In the genomic region with DNA sequence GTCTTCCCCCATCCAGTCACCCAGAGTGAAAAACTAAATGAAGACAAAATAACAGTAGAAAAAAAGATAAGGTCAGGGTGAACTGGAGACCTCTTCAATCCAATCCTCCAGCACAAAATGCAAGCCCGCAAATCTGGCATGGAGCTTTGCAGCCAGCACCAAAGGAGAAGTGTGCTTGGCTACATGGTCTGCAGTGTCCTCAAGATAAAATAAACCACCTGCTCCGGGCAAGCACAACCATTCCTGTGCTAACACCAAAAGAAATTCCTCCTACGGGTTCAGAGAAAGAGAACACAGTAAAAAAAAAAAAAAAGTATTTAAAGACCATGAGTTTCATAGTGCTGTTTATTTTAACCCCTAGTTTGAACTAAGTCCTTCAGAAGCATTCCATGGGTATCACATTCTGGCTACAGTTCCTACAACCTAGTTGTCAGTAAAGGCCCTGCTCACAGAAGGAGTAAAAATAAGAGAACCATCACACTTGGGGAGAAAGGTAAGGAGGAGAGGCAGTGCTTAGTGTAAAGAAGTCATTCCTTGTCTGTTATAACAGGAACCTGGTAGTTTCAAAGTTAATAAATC, we compare ENCODE assay signal across 26 cellular contexts.
DNase-seq lines count a peak whose midpoint lies in the region; ATAC-seq and TF ChIP-seq lines count a peak whose summit lies in the region.
"Had no signal": no experiment of that assay in that cellular context is flagged by ENCODE, and none has a peak within 500 bp of the region (broad histone marks: within the 10 kb centered on the region; RNA-seq: fewer than 3 reads in every experiment).

No MANE protein-coding gene starts in this region.

- ATAC-seq in IMR-90 (ENCODE audit: low read depth) (peak; percentile 54), GM19397 (IDR thresholded peaks at IDR 0.05; ENCODE audit: unreplicated experiment) (no peak)
- ATAC-seq in stimulated activated naive B cell treated with anti-CD40 and anti-IgM and Interleukin-4, amounts not matched to agents 10 μg/mL and 1 μg/mL and 100 μg/mL, for 72 hours (replicated peaks), result no peak
- ATAC-seq: T-helper 17 cell had no signal

- dilution Hi-C loops in IMR-90 (cut with HindIII; ENCODE audit: low sequenced_read_pairs, unreplicated experiment), result no loop called here

- H4K8ac ChIP-seq in IMR-90 (ENCODE audit: low read depth in 2 of 2, low read length in 2 of 2), result no peak overlapping the region

- H3K4me1 ChIP-seq in IMR-90 (ENCODE audit: control insufficient read depth, insufficient read depth, low read length) (peaks cover 14% of the 10 kb centered on the region), prostate gland (replicated peaks) (no peaks in the 10 kb centered on the region)
- H3K4me1 ChIP-seq: HAP-1, tibial artery had no signal

- no peak overlapping the region for H3K4me3 Mint-ChIP-seq in stimulated activated naive B cell treated with anti-CD40 and anti-IgM and Interleukin-4, amounts not matched to agents 10 μg/mL and 1 μg/mL and 100 μg/mL, for 72 hours
- H3K4me3 Mint-ChIP-seq: activated CD4-positive, alpha-beta memory T cell treated with anti-CD3 and anti-CD28 coated beads, Interleukin-2, amount 10 ng/mL, durations not matched to agents 7 days and 5 days; activated naive CD4-positive, alpha-beta T cell treated with anti-CD3 and anti-CD28 coated beads, Interleukin-2, amount 50 U/mL, for 24 hours; CD8-positive, alpha-beta memory T cell; stimulated activated naive CD8-positive, alpha-beta T cell treated with anti-CD3 and anti-CD28 coated beads, Interleukin-15, Interleukin-2, amounts not matched to agents 100 ng/mL and 50 ng/mL, for 24 hours; T-helper 17 cell had no signal

- H3K27ac ChIP-seq in IMR-90 (ENCODE audit: insufficient read depth, low read length) (no peak overlapping the region), prostate gland (no peak overlapping the region)
- H3K27ac ChIP-seq: tibial artery had no signal

- no CpG with 5 or more reads among the region's 3 CpGs for WGBS in IMR-90 (ENCODE audit: extremely low coverage in 2 of 2, insufficient read length in 1 of 2), 2 experiments
- WGBS in prostate gland, result 29% methylated on average over 3 of the region's 3 CpGs

- H3K4ac ChIP-seq in IMR-90 (ENCODE audit: low read depth, low read length), result no peak overlapping the region

- no peak overlapping the region for H2BK20ac ChIP-seq in IMR-90 (ENCODE audit: low read depth, low read length)

- in situ Hi-C loops in IMR-90 (cut with MboI; ENCODE audit: low sequenced_read_pairs), result no loop called here

- no peak overlapping the region for H4K5ac ChIP-seq in IMR-90 (ENCODE audit: low read depth, low read length)

- H3K9me3 Mint-ChIP-seq in stimulated activated naive B cell treated with anti-CD40 and anti-IgM and Interleukin-4, amounts not matched to agents 10 μg/mL and 1 μg/mL and 100 μg/mL, for 72 hours, result peaks cover 5 to 8% of the 10 kb centered on the region in 2 donors
- H3K9me3 Mint-ChIP-seq: activated CD4-positive, alpha-beta memory T cell treated with anti-CD3 and anti-CD28 coated beads, Interleukin-2, amount 10 ng/mL, durations not matched to agents 7 days and 5 days; activated naive CD4-positive, alpha-beta T cell treated with anti-CD3 and anti-CD28 coated beads, Interleukin-2, amount 50 U/mL, for 24 hours had no signal

- H3K36me3 ChIP-seq in IMR-90 (ENCODE audit: control insufficient read depth, insufficient read depth, low read length) (no peaks in the 10 kb centered on the region), prostate gland (no peaks in the 10 kb centered on the region)
- H3K36me3 ChIP-seq: HAP-1, tibial artery had no signal

- H3K27ac Mint-ChIP-seq in stimulated activated naive B cell treated with anti-CD40 and anti-IgM and Interleukin-4, amounts not matched to agents 10 μg/mL and 1 μg/mL and 100 μg/mL, for 72 hours, result peak overlapping the region; percentile 26
- H3K27ac Mint-ChIP-seq: activated CD4-positive, alpha-beta memory T cell treated with anti-CD3 and anti-CD28 coated beads, Interleukin-2, amount 10 ng/mL, durations not matched to agents 7 days and 5 days; activated naive CD4-positive, alpha-beta T cell treated with anti-CD3 and anti-CD28 coated beads, Interleukin-2, amount 50 U/mL, for 24 hours; stimulated activated naive CD8-positive, alpha-beta T cell treated with anti-CD3 and anti-CD28 coated beads, Interleukin-15, Interleukin-2, amounts not matched to agents 100 ng/mL and 50 ng/mL, for 24 hours; T-helper 17 cell had no signal

- CTCF ChIA-PET in IMR-90 (lab: Yijun Ruan, JAX), result no interaction called here

- TF ChIP-seq CTCF in IMR-90 (conservative IDR thresholded peaks at IDR 0.05; ENCODE audit: low read depth, low read length) (no peak), fibroblast of the aortic adventitia (IDR thresholded peaks at IDR 0.05; ENCODE audit: insufficient read depth, low read length) (no peak), prostate gland (IDR thresholded peaks at IDR 0.05) (no peak)

- peak overlapping the region; percentile 60 for H2AFZ ChIP-seq in IMR-90 (replicated peaks; ENCODE audit: low read length, poor library complexity)

- no peaks in the 10 kb centered on the region for H4K20me1 ChIP-seq in IMR-90 (ENCODE audit: insufficient read depth, low read length)

- H2BK120ac ChIP-seq in IMR-90 (ENCODE audit: low read depth, low read length), result no peak overlapping the region

- no peaks in the 10 kb centered on the region for H3K27me3 Mint-ChIP-seq in stimulated activated naive B cell treated with anti-CD40 and anti-IgM and Interleukin-4, amounts not matched to agents 10 μg/mL and 1 μg/mL and 100 μg/mL, for 72 hours
- H3K27me3 Mint-ChIP-seq: activated CD4-positive, alpha-beta memory T cell treated with anti-CD3 and anti-CD28 coated beads, Interleukin-2, amount 10 ng/mL, durations not matched to agents 7 days and 5 days; activated naive CD4-positive, alpha-beta T cell treated with anti-CD3 and anti-CD28 coated beads, Interleukin-2, amount 50 U/mL, for 24 hours; CD8-positive, alpha-beta memory T cell; stimulated activated naive CD8-positive, alpha-beta T cell treated with anti-CD3 and anti-CD28 coated beads, Interleukin-15, Interleukin-2, amounts not matched to agents 100 ng/mL and 50 ng/mL, for 24 hours had no signal

- no peak overlapping the region for H3K56ac ChIP-seq in IMR-90 (ENCODE audit: extremely low read depth, insufficient read depth, low read length)

- no peak overlapping the region for H3K9ac ChIP-seq in IMR-90 (ENCODE audit: low read depth, low read length)

- H3K4me1 Mint-ChIP-seq in stimulated activated naive B cell treated with anti-CD40 and anti-IgM and Interleukin-4, amounts not matched to agents 10 μg/mL and 1 μg/mL and 100 μg/mL, for 72 hours, result peaks cover 24 to 35% of the 10 kb centered on the region in 2 donors
- H3K4me1 Mint-ChIP-seq: activated CD4-positive, alpha-beta memory T cell treated with anti-CD3 and anti-CD28 coated beads, Interleukin-2, amount 10 ng/mL, durations not matched to agents 7 days and 5 days; activated naive CD4-positive, alpha-beta T cell treated with anti-CD3 and anti-CD28 coated beads, Interleukin-2, amount 50 U/mL, for 24 hours; T-helper 17 cell had no signal

- H3K23ac ChIP-seq in IMR-90 (ENCODE audit: low read depth, low read length), result no peak overlapping the region

- intact Hi-C loops in IMR-90 (cut with micrococcal nuclease) (no loop called here), prostate gland (cut with DNase I) (no loop called here)

- TF ChIP-seq RAD21 in IMR-90 (IDR thresholded peaks at IDR 0.05; ENCODE audit: low read length), result no peak

- H3K36me3 Mint-ChIP-seq in stimulated activated naive B cell treated with anti-CD40 and anti-IgM and Interleukin-4, amounts not matched to agents 10 μg/mL and 1 μg/mL and 100 μg/mL, for 72 hours, result peaks cover 4 to 5% of the 10 kb centered on the region in 2 donors
- H3K36me3 Mint-ChIP-seq: activated naive CD4-positive, alpha-beta T cell treated with anti-CD3 and anti-CD28 coated beads, Interleukin-2, amount 50 U/mL, for 24 hours had no signal

- no peak overlapping the region for H3K14ac ChIP-seq in IMR-90 (replicated peaks; ENCODE audit: low read depth, low read length)

- no peak overlapping the region for H3K4me2 ChIP-seq in IMR-90 (ENCODE audit: low read depth, low read length)

- POLR2A ChIA-PET in IMR-90 (lab: Charles Lee; ENCODE audit: unreplicated experiment), result no interaction called here

- peaks cover 8% of the 10 kb centered on the region for H3K9me3 ChIP-seq in IMR-90 (ENCODE audit: control insufficient read depth, insufficient read depth, low read length)
- H3K9me3 ChIP-seq in prostate gland, result no peaks in the 10 kb centered on the region
- H3K9me3 ChIP-seq: HAP-1 had no signal

- no peak overlapping the region; the same call in 1 of the 2 replicates for H4K91ac ChIP-seq in IMR-90 (ENCODE audit: insufficient read depth, low read depth, low read length)

- H2AK9ac ChIP-seq in IMR-90 (replicated peaks; ENCODE audit: low read depth, low read length, poor library complexity), result no peak overlapping the region

- no peak overlapping the region for H2BK15ac ChIP-seq in IMR-90 (ENCODE audit: low read depth, low read length)

- TF ChIP-seq POLR2A in IMR-90 (IDR thresholded peaks at IDR 0.05; ENCODE audit: low read depth, low read length) (no peak), prostate gland (IDR thresholded peaks at IDR 0.05) (no peak)

- H3K4me3 ChIP-seq in IMR-90 (ENCODE audit: insufficient read depth, low read depth, low read length), result no peak overlapping the region
- no peak overlapping the region for H3K4me3 ChIP-seq in fibroblast of the aortic adventitia (ENCODE audit: low read depth, low read length)
- H3K4me3 ChIP-seq in prostate gland, result no peak overlapping the region
- H3K4me3 ChIP-seq: HAP-1, tibial artery had no signal

- no peak overlapping the region for H2BK5ac ChIP-seq in IMR-90 (ENCODE audit: low read depth, low read length, poor library complexity, severe bottlenecking)

- no peak overlapping the region for H3K18ac ChIP-seq in IMR-90 (ENCODE audit: low read depth, low read length)

- H2AK5ac ChIP-seq in IMR-90 (ENCODE audit: low read depth, low read length), result no peak overlapping the region

- no TSS peak for BruUV-seq in IMR-90 (replicated peaks; lab: Mats Ljungman, UMichigan)

- 0 out of 4 replicates have a peak, but pooled peaks cover 0 to 3% of the 10 kb centered on the region in 2 experiments for H3K79me1 ChIP-seq in IMR-90 (ENCODE audit: low read depth in 1 of 2, low read length in 2 of 2)

- no peaks in the 10 kb centered on the region for H3K27me3 ChIP-seq in IMR-90 (ENCODE audit: control insufficient read depth, insufficient read depth, low read length)
- H3K27me3 ChIP-seq in prostate gland (replicated peaks; ENCODE audit: insufficient read depth), result no peaks in the 10 kb centered on the region

- DNase-seq in IMR-90 (peak; percentile 36), fibroblast of the aortic adventitia (ENCODE audit: low read depth) (peak; percentile 57), left kidney (ENCODE audit: low read depth, low spot score) (peak; percentile 59), SW 1271 (lab: John Stamatoyannopoulos, UW) (no peak), cerebellar nuclear complex (lab: John Stamatoyannopoulos, UW) (no peak), prostate gland (ENCODE audit: low spot score) (no peak)
- no peak for DNase-seq in stimulated activated naive B cell treated with anti-CD40 and anti-IgM and Interleukin-4, amounts not matched to agents 10 μg/mL and 1 μg/mL and 100 μg/mL, for 72 hours
- DNase-seq: activated CD4-positive, alpha-beta memory T cell treated with anti-CD3 and anti-CD28 coated beads, Interleukin-2, amount 10 ng/mL, durations not matched to agents 7 days and 5 days; activated CD4-positive, CD25-positive, alpha-beta regulatory T cell treated with anti-CD3 and anti-CD28 coated beads, Interleukin-2, amount 50 U/mL, for 72 hours; activated CD8-positive, alpha-beta memory T cell treated with anti-CD3 and anti-CD28 coated beads, Interleukin-2, amount 50 U/mL, for 48 hours; CD8-positive, alpha-beta memory T cell; central memory CD4-positive, alpha-beta T cell; glutamatergic neuron; KBM-7; kidney glomerular epithelial cell; mammary epithelial cell; MM.1S; NCI-H1417; NCI-H2081 treated with DMSO at 0.1 percent for 48 hours; NCI-H774; T-helper 17 cell had no signal

- peaks cover 7% of the 10 kb centered on the region; the same call in 1 of the 2 replicates for H3K9me1 ChIP-seq in IMR-90 (ENCODE audit: insufficient read depth, low read length)

Comparison
In these comparisons a context has a peak if more than half of its experiments do, and no peak if none do; other contexts are left out.
1. DNase-seq: peak in IMR-90 (single experiment), fibroblast of the aortic adventitia (single experiment) and left kidney (single experiment); none in stimulated activated naive B cell treated with anti-CD40 and anti-IgM and Interleukin-4, amounts not matched to agents 10 μg/mL and 1 μg/mL and 100 μg/mL, for 72 hours (single experiment), SW 1271 (0 of 2), cerebellar nuclear complex (0 of 2) and prostate gland (single experiment).